Comparison of ENCODE assay signal across 8 cellular contexts in genomic region chr11:13963949-13964770, GRCh38. TPM values are rescaled to one million over a fixed set of nuclear protein-coding genes. Genes with fewer than 3 reads are reported as not detected.
DNase-seq lines count a peak whose midpoint lies in the region; ATAC-seq and TF ChIP-seq lines count a peak whose summit lies in the region.

No MANE protein-coding gene starts in this region.

- no peak for ATAC-seq in GM18867 (IDR thresholded peaks at IDR 0.05; ENCODE audit: unreplicated experiment)
- ATAC-seq in HG02623 (IDR thresholded peaks at IDR 0.05; ENCODE audit: unreplicated experiment) = no peak

- H3K27ac Mint-ChIP-seq in activated CD4-positive, alpha-beta T cell treated with anti-CD3 and anti-CD28 coated beads, Interleukin-2, amount 10 ng/mL, durations not matched to agents 7 days and 5 days = no peak overlapping the region

- peaks cover 18% of the 10 kb centered on the region for H3K4me1 Mint-ChIP-seq in activated CD4-positive, alpha-beta T cell treated with anti-CD3 and anti-CD28 coated beads, Interleukin-2, amount 10 ng/mL, durations not matched to agents 7 days and 5 days

- POLR2A ChIA-PET in activated CD4-positive, alpha-beta T cell treated with anti-CD3 and anti-CD28 coated beads, Interleukin-2, amount 10 ng/mL, durations not matched to agents 7 days and 5 days (lab: Charles Lee) = no interaction called here

- H3K36me3 ChIP-seq in cardiac muscle cell = no peaks in the 10 kb centered on the region
- H3K36me3 ChIP-seq in rectal smooth muscle tissue (ENCODE audit: control insufficient read depth, insufficient read depth, low read length) = no peaks in the 10 kb centered on the region

- TF ChIP-seq CTCF in GM13976 (IDR thresholded peaks at IDR 0.05; ENCODE audit: borderline replicate concordance, control extremely low read depth, extremely low read depth, insufficient read depth, missing control alignments) (no peak), cardiac muscle cell (IDR thresholded peaks at IDR 0.05; ENCODE audit: low read depth, low read length) (no peak)

- peak overlapping the region; percentile 51 for H3K4me3 Mint-ChIP-seq in activated CD4-positive, alpha-beta T cell treated with anti-CD3 and anti-CD28 coated beads, Interleukin-2, amount 10 ng/mL, durations not matched to agents 7 days and 5 days

- H3K27me3 Mint-ChIP-seq in activated CD4-positive, alpha-beta T cell treated with anti-CD3 and anti-CD28 coated beads, Interleukin-2, amount 10 ng/mL, durations not matched to agents 7 days and 5 days = peaks cover 72% of the 10 kb centered on the region

- DNase-seq in GM13976 (ENCODE audit: low spot score) (peak; percentile 31), cardiac muscle cell (ENCODE audit: low read depth in 1 of 2, low spot score in 1 of 2) (peak in 1 of 2 donors; percentile 31), NCI-H1930 (lab: John Stamatoyannopoulos, UW) (no peak), SW480 (ENCODE audit: low spot score) (no peak)
- DNase-seq in activated CD4-positive, alpha-beta T cell treated with anti-CD3 and anti-CD28 coated beads, Interleukin-2, amount 10 ng/mL, durations not matched to agents 7 days and 5 days = no peak

- no peaks in the 10 kb centered on the region for H3K9me3 Mint-ChIP-seq in activated CD4-positive, alpha-beta T cell treated with anti-CD3 and anti-CD28 coated beads, Interleukin-2, amount 10 ng/mL, durations not matched to agents 7 days and 5 days

- H3K27me3 ChIP-seq in cardiac muscle cell = peaks cover 73% of the 10 kb centered on the region
- H3K27me3 ChIP-seq in rectal smooth muscle tissue (ENCODE audit: control insufficient read depth, insufficient read depth, low read length) = peaks cover 7% of the 10 kb centered on the region

- CTCF ChIA-PET in activated CD4-positive, alpha-beta T cell treated with anti-CD3 and anti-CD28 coated beads, Interleukin-2, amount 10 ng/mL, durations not matched to agents 7 days and 5 days (lab: Charles Lee) = interaction anchor here (1.5 to 1.7 kb wide), 2 partner anchors 9 to 38 kb away, joined by 3 to 4 read pairs; no protein-coding TSS in a partner anchor

- no peaks in the 10 kb centered on the region for H3K36me3 Mint-ChIP-seq in activated CD4-positive, alpha-beta T cell treated with anti-CD3 and anti-CD28 coated beads, Interleukin-2, amount 10 ng/mL, durations not matched to agents 7 days and 5 days (ENCODE audit: low read depth)

- H3K9me3 ChIP-seq in cardiac muscle cell (ENCODE audit: low read depth) = no peaks in the 10 kb centered on the region

- H3K4me3 ChIP-seq in cardiac muscle cell (peak overlapping the region; percentile 39), rectal smooth muscle tissue (ENCODE audit: low read length) (peak overlapping the region; percentile 71)

- H3K4me1 ChIP-seq in cardiac muscle cell (ENCODE audit: low read depth) (peaks cover 17% of the 10 kb centered on the region), rectal smooth muscle tissue (ENCODE audit: control insufficient read depth, insufficient read depth, low read length) (no peaks in the 10 kb centered on the region)

- H3K27ac ChIP-seq in cardiac muscle cell (no peak overlapping the region), rectal smooth muscle tissue (ENCODE audit: low read depth, low read length) (no peak overlapping the region)

- no peak overlapping the region for H3K9ac ChIP-seq in rectal smooth muscle tissue (ENCODE audit: low read length)

- in situ Hi-C loops in GM13976 (cut with MboI; ENCODE audit: low sequenced_read_pairs, unreplicated experiment) = loop anchor here (25.0 kb wide), 1 partner anchor 448 kb away; no protein-coding TSS in a partner anchor

RNA-seq across cellular contexts. Expression of gene SPON1, which starts 1.6 kb away (rescaled TPM):
- 1 to 10 TPM; 1.4 to 1.6 TPM for total RNA-seq in activated CD4-positive, alpha-beta T cell treated with anti-CD3 and anti-CD28 coated beads, Interleukin-2, amount 10 ng/mL, durations not matched to agents 7 days and 5 days
- 13.3 and 28.8 TPM in 2 replicates for total RNA-seq in cardiac muscle cell
- polyA plus RNA-seq in cardiac muscle cell = 14.9 and 22.0 TPM in 2 replicates
